Comparison of ENCODE assay signal across 8 cellular contexts in the genomic region with DNA sequence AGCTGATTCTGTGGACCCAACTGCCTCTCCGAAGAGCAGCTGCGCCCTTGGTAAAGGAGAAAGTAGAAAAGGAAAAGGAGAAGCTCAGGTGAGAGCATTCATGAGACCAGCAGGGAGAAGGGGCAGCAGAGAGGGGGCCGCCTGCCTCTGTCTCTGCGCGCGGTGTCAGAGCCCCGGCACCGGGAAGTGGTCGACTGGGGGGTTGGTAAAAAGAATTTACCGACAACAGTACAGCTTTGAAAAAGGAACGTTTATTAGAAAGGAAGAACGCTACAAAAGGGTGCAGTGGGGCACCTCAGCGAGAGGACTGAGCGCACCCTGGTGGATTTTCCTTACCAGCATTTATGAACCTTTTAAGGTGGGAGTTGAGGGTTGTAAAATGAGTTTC.
DNase-seq lines count a peak whose midpoint lies in the region; ATAC-seq, FAIRE-seq and TF ChIP-seq lines count a peak whose summit lies in the region.

No MANE protein-coding gene starts in this region.

- H3K9me3 Mint-ChIP-seq in activated naive CD4-positive, alpha-beta T cell treated with anti-CD3 and anti-CD28 coated beads for 36 hours = no peaks in the 10 kb centered on the region

- H3K4me3 Mint-ChIP-seq in activated naive CD4-positive, alpha-beta T cell treated with anti-CD3 and anti-CD28 coated beads for 36 hours = peak overlapping the region; percentile 84

- H3K27me3 ChIP-seq in PC-9 (ENCODE audit: insufficient read depth, low read depth) (no peaks in the 10 kb centered on the region), left ventricle myocardium inferior (ENCODE audit: low read depth) (no peaks in the 10 kb centered on the region)

- H4K20me1 ChIP-seq in PC-9 (ENCODE audit: insufficient read depth) = no peaks in the 10 kb centered on the region

- H3K9me2 ChIP-seq in PC-9 (ENCODE audit: insufficient read depth) = no peaks in the 10 kb centered on the region

- H3K9me3 ChIP-seq in PC-9 (ENCODE audit: insufficient read depth, low read depth) (no peaks in the 10 kb centered on the region), left ventricle myocardium inferior (replicated peaks) (no peaks in the 10 kb centered on the region)

- no peak overlapping the region for H3K27ac ChIP-seq in PC-9
- H3K27ac ChIP-seq in left ventricle myocardium inferior (replicated peaks) = no peak overlapping the region

- H3K27ac Mint-ChIP-seq in activated naive CD4-positive, alpha-beta T cell treated with anti-CD3 and anti-CD28 coated beads for 36 hours = peak overlapping the region; percentile 96

- no peak for FAIRE-seq in D721Med (lab: Jason Lieb, UNC)

- no peak for DNase-seq in D721Med (ENCODE audit: insufficient read length, low spot score)
- DNase-seq in HT-29 (ENCODE audit: low spot score) = peak; percentile 72
- DNase-seq in PC-9 = peak in 1 of 2 experiments; percentile 35
- DNase-seq in activated naive CD4-positive, alpha-beta T cell treated with anti-CD3 and anti-CD28 coated beads for 36 hours = peak; percentile 73
- no peak for DNase-seq in left ventricle myocardium inferior
- peak; percentile 26 for DNase-seq in stimulated activated CD4-positive, alpha-beta T cell treated with anti-CD3 and anti-CD28 coated beads, Interleukin-12 subunit alpha, Interleukin-12 subunit beta, amount 100 ng/mL, for 4 hours
- no peak for DNase-seq in mesenteric fat pad (ENCODE audit: low spot score)

- peak; percentile 40 for TF ChIP-seq CTCF in D721Med (IDR thresholded peaks at IDR 0.05; ENCODE audit: insufficient read depth, missing control alignments)
- TF ChIP-seq CTCF in PC-9 (conservative IDR thresholded peaks at IDR 0.05) = no peak; the same call in 1 of the 2 replicates
- TF ChIP-seq CTCF in left ventricle myocardium inferior (IDR thresholded peaks at IDR 0.05; ENCODE audit: borderline replicate concordance) = peak; percentile 37

- BruUV-seq in PC-9 (replicated peaks; lab: Mats Ljungman, UMichigan) = no TSS peak

- ATAC-seq in GM21360 (IDR thresholded peaks at IDR 0.05; ENCODE audit: unreplicated experiment) = peak; percentile 51

- H3K36me3 Mint-ChIP-seq in activated naive CD4-positive, alpha-beta T cell treated with anti-CD3 and anti-CD28 coated beads for 36 hours (ENCODE audit: low read depth) = no peaks in the 10 kb centered on the region

- H3K27me3 Mint-ChIP-seq in activated naive CD4-positive, alpha-beta T cell treated with anti-CD3 and anti-CD28 coated beads for 36 hours (ENCODE audit: low read depth) = no peaks in the 10 kb centered on the region

- CTCF ChIA-PET in PC-9 (lab: Charles Lee) = interaction anchor here (0.6 to 2.6 kb wide), 23 partner anchors 9 to 1426 kb away, joined by 3 to 25 read pairs (median 4); partner anchors contain the start of gene MICAL1
- CTCF ChIA-PET in activated naive CD4-positive, alpha-beta T cell treated with anti-CD3 and anti-CD28 coated beads for 36 hours (lab: Charles Lee) = interaction anchor here (0.6 to 6.8 kb wide), 88 partner anchors 10 to 876 kb away, joined by 3 to 134 read pairs (median 4); partner anchors contain the start of genes AK9, CD164, FIG4 and GPR6

- POLR2A ChIA-PET in PC-9 (lab: Charles Lee; ENCODE audit: unreplicated experiment) = interaction anchor here (0.5 to 0.7 kb wide), 2 partner anchors 11 to 887 kb away, joined by 3 to 6 read pairs; no protein-coding TSS in a partner anchor

- no peaks in the 10 kb centered on the region for H3F3A ChIP-seq in PC-9 (ENCODE audit: insufficient read depth, low read depth)

- H3K4me3 ChIP-seq in PC-9 (peak overlapping the region; percentile 9; the same call in 1 of the 2 replicates), left ventricle myocardium inferior (peak overlapping the region; percentile 53)

- intact Hi-C loops in PC-9 (cut with micrococcal nuclease; ENCODE audit: unreplicated experiment) (loop anchor here (1.0 to 2.0 kb wide), 5 partner anchors 147 to 513 kb away; no protein-coding TSS in a partner anchor), left ventricle myocardium inferior (cut with micrococcal nuclease) (loop anchor here (5.0 kb wide), 1 partner anchor 333 kb away; no protein-coding TSS in a partner anchor)
- intact Hi-C loops in activated naive CD4-positive, alpha-beta T cell treated with anti-CD3 and anti-CD28 coated beads for 36 hours (cut with micrococcal nuclease) = loop anchor here (1.0 to 5.0 kb wide), 10 partner anchors 62 to 853 kb away; partner anchors contain the start of genes CD164, GPR6 and WASF1

- peak overlapping the region; percentile 71 for H2AFZ ChIP-seq in PC-9

- H3K4me2 ChIP-seq in PC-9 = peak overlapping the region; percentile 62

- H3K4me1 Mint-ChIP-seq in activated naive CD4-positive, alpha-beta T cell treated with anti-CD3 and anti-CD28 coated beads for 36 hours (ENCODE audit: low read depth) = peaks cover 12% of the 10 kb centered on the region

- H3K36me3 ChIP-seq in PC-9 (ENCODE audit: low read depth) (no peaks in the 10 kb centered on the region), left ventricle myocardium inferior (no peaks in the 10 kb centered on the region)

- peaks cover 12% of the 10 kb centered on the region for H3K4me1 ChIP-seq in PC-9 (replicated peaks; ENCODE audit: insufficient read depth)
- H3K4me1 ChIP-seq in left ventricle myocardium inferior = peaks cover 10% of the 10 kb centered on the region

- H3K79me2 ChIP-seq in PC-9 (ENCODE audit: low read depth) = no peaks in the 10 kb centered on the region

Comparison
In these comparisons a context has a peak if more than half of its experiments do, and no peak if none do; other contexts are left out.
1. DNase-seq: peak in HT-29 (single experiment), activated naive CD4-positive, alpha-beta T cell treated with anti-CD3 and anti-CD28 coated beads for 36 hours (single experiment) and stimulated activated CD4-positive, alpha-beta T cell treated with anti-CD3 and anti-CD28 coated beads, Interleukin-12 subunit alpha, Interleukin-12 subunit beta, amount 100 ng/mL, for 4 hours (single experiment); none in D721Med (single experiment), left ventricle myocardium inferior (single experiment) and mesenteric fat pad (single experiment).